17 cellular contexts compared by ENCODE assay signal in genomic region chr11:44615041-44615513, GRCh38. TPM values are rescaled to one million over a fixed set of nuclear protein-coding genes. Genes with fewer than 3 reads are reported as not detected.
DNase-seq lines count a peak whose midpoint lies in the region; ATAC-seq, FAIRE-seq and TF ChIP-seq lines count a peak whose summit lies in the region.
"Had no signal": no experiment of that assay in that cellular context is flagged by ENCODE, and none has a peak within 500 bp of the region (broad histone marks: within the 10 kb centered on the region; RNA-seq: fewer than 3 reads in every experiment).

No MANE protein-coding gene starts in this region.

- H3K4me1 Mint-ChIP-seq in activated T-helper 17 cell treated with anti-CD3 and anti-CD28 coated beads, Interleukin-2, amount 50 U/mL, for 72 hours: peaks cover 14% of the 10 kb centered on the region
- H3K4me1 Mint-ChIP-seq in type B pancreatic cell (ENCODE audit: unreplicated experiment): no peaks in the 10 kb centered on the region
- no peaks in the 10 kb centered on the region for H3K4me1 Mint-ChIP-seq in endodermal cell
- H3K4me1 Mint-ChIP-seq: nephron had no signal

- H3K9ac ChIP-seq in kidney (ENCODE audit: low read length in 2 of 2): no peak overlapping the region
- H3K9ac ChIP-seq in endodermal cell (ENCODE audit: extremely low read depth, low read length, poor library complexity, severe bottlenecking): no peak overlapping the region

- no peaks in the 10 kb centered on the region for H3K27me3 Mint-ChIP-seq in activated T-helper 17 cell treated with anti-CD3 and anti-CD28 coated beads, Interleukin-2, amount 50 U/mL, for 72 hours
- H3K27me3 Mint-ChIP-seq in type B pancreatic cell (no peaks in the 10 kb centered on the region), endodermal cell (ENCODE audit: insufficient read depth) (peaks cover 1% of the 10 kb centered on the region)

- WGBS in endodermal cell (ENCODE audit: insufficient coverage in 1 of 2, insufficient read length in 1 of 2), 2 experiments: 81 to 82% methylated on average over 3 to 14 of the region's 14 CpGs

- no peaks in the 10 kb centered on the region for H3K27me3 ChIP-seq in endodermal cell (ENCODE audit: control insufficient read depth, insufficient read depth, low read length, poor library complexity, severe bottlenecking)
- H3K27me3 ChIP-seq: esophagus squamous epithelium, hepatocyte, left lung had no signal

- ATAC-seq in activated naive CD4-positive, alpha-beta T cell treated with anti-CD3 and anti-CD28 coated beads, Interleukin-2, amount 50 U/mL, for 72 hours: no peak
- ATAC-seq in activated T-helper 17 cell treated with anti-CD3 and anti-CD28 coated beads, Interleukin-2, amount 50 U/mL, for 72 hours (replicated peaks): no peak
- ATAC-seq in GM21367 (IDR thresholded peaks at IDR 0.05; ENCODE audit: unreplicated experiment): no peak
- ATAC-seq in HG02763 (IDR thresholded peaks at IDR 0.05; ENCODE audit: unreplicated experiment): no peak
- ATAC-seq: left lung had no signal

- H3K4me3 ChIP-seq in kidney (ENCODE audit: low read length in 2 of 2) (no peak overlapping the region), endodermal cell (ENCODE audit: low read length) (no peak overlapping the region)
- H3K4me3 ChIP-seq: coronary artery, esophagus squamous epithelium, hepatocyte, left lung had no signal

- H3K4me1 ChIP-seq in kidney (ENCODE audit: control insufficient read depth in 1 of 2, insufficient read depth in 1 of 2, low read depth in 1 of 2, low read length in 2 of 2) (no peaks in the 10 kb centered on the region), endodermal cell (ENCODE audit: control insufficient read depth, insufficient read depth, low read length) (no peaks in the 10 kb centered on the region)

- no peak for DNase-seq in activated naive CD4-positive, alpha-beta T cell treated with anti-CD3 and anti-CD28 coated beads, Interleukin-2, amount 50 U/mL, for 72 hours (ENCODE audit: low spot score in 2 of 2)
- DNase-seq in activated naive CD4-positive, alpha-beta T cell treated with anti-CD3 and anti-CD28 coated beads, Interleukin-2, amount 50 U/mL, for 16 hours: no peak
- DNase-seq in kidney (peak; percentile 58), type B pancreatic cell (ENCODE audit: extremely low spot score, unreplicated experiment) (no peak), endodermal cell (no peak)
- DNase-seq: activated CD8-positive, alpha-beta memory T cell treated with anti-CD3 and anti-CD28 coated beads, Interleukin-2, amount 50 U/mL, for 4 hours; esophagus squamous epithelium; MV-4-11; SHP77 treated with DMSO at 0.1 percent for 48 hours; stimulated activated CD4-positive, alpha-beta T cell treated with anti-CD3 and anti-CD28 coated beads, Interleukin-4, amount 100 ng/mL, for 4 hours had no signal

- H3K9me3 ChIP-seq in kidney (ENCODE audit: control insufficient read depth in 1 of 2, low read length in 2 of 2) (no peaks in the 10 kb centered on the region), endodermal cell (ENCODE audit: control insufficient read depth, low read length) (no peaks in the 10 kb centered on the region)
- H3K9me3 ChIP-seq: esophagus squamous epithelium, left lung had no signal

- peaks cover 11 to 34% of the 10 kb centered on the region in 2 donors for H3K36me3 Mint-ChIP-seq in activated naive CD4-positive, alpha-beta T cell treated with anti-CD3 and anti-CD28 coated beads, Interleukin-2, amount 50 U/mL, for 72 hours
- peaks cover 100% of the 10 kb centered on the region for H3K36me3 Mint-ChIP-seq in activated T-helper 17 cell treated with anti-CD3 and anti-CD28 coated beads, Interleukin-2, amount 50 U/mL, for 72 hours (ENCODE audit: low read depth)
- H3K36me3 Mint-ChIP-seq in type B pancreatic cell: no peaks in the 10 kb centered on the region
- H3K36me3 Mint-ChIP-seq in endodermal cell (ENCODE audit: low read depth): no peaks in the 10 kb centered on the region

- peak overlapping the region; percentile 51 to 77 for H3K27ac Mint-ChIP-seq in activated naive CD4-positive, alpha-beta T cell treated with anti-CD3 and anti-CD28 coated beads, Interleukin-2, amount 50 U/mL, for 72 hours
- H3K27ac Mint-ChIP-seq in activated T-helper 17 cell treated with anti-CD3 and anti-CD28 coated beads, Interleukin-2, amount 50 U/mL, for 72 hours: peak overlapping the region; percentile 78
- H3K27ac Mint-ChIP-seq in type B pancreatic cell (peak overlapping the region; percentile 22), endodermal cell (no peak overlapping the region)
- H3K27ac Mint-ChIP-seq: nephron had no signal

- intact Hi-C loops in kidney (cut with DNase I): loop anchor here (5.0 kb wide), 1 partner anchor 58 kb away; no protein-coding TSS in a partner anchor

- no peak overlapping the region for H3K4me3 Mint-ChIP-seq in activated T-helper 17 cell treated with anti-CD3 and anti-CD28 coated beads, Interleukin-2, amount 50 U/mL, for 72 hours
- H3K4me3 Mint-ChIP-seq in type B pancreatic cell (no peak overlapping the region), endodermal cell (no peak overlapping the region)
- H3K4me3 Mint-ChIP-seq: nephron had no signal

- no peaks in the 10 kb centered on the region for H3K9me3 Mint-ChIP-seq in activated naive CD4-positive, alpha-beta T cell treated with anti-CD3 and anti-CD28 coated beads, Interleukin-2, amount 50 U/mL, for 72 hours
- no peaks in the 10 kb centered on the region for H3K9me3 Mint-ChIP-seq in activated T-helper 17 cell treated with anti-CD3 and anti-CD28 coated beads, Interleukin-2, amount 50 U/mL, for 72 hours
- H3K9me3 Mint-ChIP-seq in type B pancreatic cell (no peaks in the 10 kb centered on the region), endodermal cell (no peaks in the 10 kb centered on the region)
- H3K9me3 Mint-ChIP-seq: nephron had no signal

- no peak overlapping the region for H3K27ac ChIP-seq in kidney (ENCODE audit: low read depth in 2 of 2, low read length in 2 of 2)
- no peak overlapping the region for H3K27ac ChIP-seq in endodermal cell (ENCODE audit: low read depth, low read length)
- H3K27ac ChIP-seq: coronary artery, esophagus squamous epithelium, hepatocyte, left lung had no signal

- no peaks in the 10 kb centered on the region for H3K36me3 ChIP-seq in kidney (ENCODE audit: control insufficient read depth in 1 of 2, insufficient read depth in 2 of 2, low read length in 2 of 2)
- no peaks in the 10 kb centered on the region for H3K36me3 ChIP-seq in endodermal cell (ENCODE audit: control insufficient read depth, insufficient read depth, low read length)

- TF ChIP-seq CTCF in kidney (IDR thresholded peaks at IDR 0.05; ENCODE audit: borderline replicate concordance, extremely low read depth, insufficient read depth) (no peak), type B pancreatic cell (conservative IDR thresholded peaks at IDR 0.05) (no peak), endodermal cell (conservative IDR thresholded peaks at IDR 0.05) (no peak)

- no peak for FAIRE-seq in kidney (lab: Jason Lieb, UNC)

RNA-seq across cellular contexts. Expression of gene CD82, which starts 49.6 kb away (rescaled TPM):
- total RNA-seq in activated naive CD4-positive, alpha-beta T cell treated with anti-CD3 and anti-CD28 coated beads, Interleukin-2, amount 50 U/mL, for 72 hours: 100 to 1,000 TPM; 270 to 324 TPM
- 100 to 1,000 TPM; 147 to 620 TPM for total RNA-seq in activated T-helper 17 cell treated with anti-CD3 and anti-CD28 coated beads, Interleukin-2, amount 50 U/mL, for 72 hours
- total RNA-seq in kidney (94.4 TPM), type B pancreatic cell (ENCODE audit: low replicate concordance) (80.3 and 82.1 TPM in 2 replicates), endodermal cell (1 to 10 TPM; 1.7 to 3.0 TPM)
- polyA plus RNA-seq in kidney (ENCODE audit: insufficient read depth, low read depth, low replicate concordance): 59.3 TPM
- polyA plus RNA-seq in endodermal cell (2013, experiment 1 of 2): 19.6 TPM
- 12.6 TPM for polyA plus RNA-seq in endodermal cell (2013, experiment 2 of 2)

Comparison
In these comparisons a context has a peak if more than half of its experiments do, and no peak if none do; other contexts are left out.
1. RNA of gene CD82, which starts 49.6 kb away (total RNA-seq): 147 to 620 TPM in activated T-helper 17 cell treated with anti-CD3 and anti-CD28 coated beads, Interleukin-2, amount 50 U/mL, for 72 hours, 270 to 324 TPM in activated naive CD4-positive, alpha-beta T cell treated with anti-CD3 and anti-CD28 coated beads, Interleukin-2, amount 50 U/mL, for 72 hours, 94.4 TPM in kidney (single experiment) and 80.3 to 82.1 TPM in type B pancreatic cell; 1.7 to 3.0 TPM in endodermal cell; every median in the first group is over 10 times any median in the second.